1 cellular context compared by ENCODE assay signal in genomic region chr10:48658243-48658888, GRCh38.
TF ChIP-seq lines count a peak whose summit lies in the region.

No MANE protein-coding gene starts in this region.

TF ChIP-seq in K562, 482 proteins besides CTCF, POLR2A, EP300 and RAD21 (continued from another document):
- TF ChIP-seq ZBTB11 (CRISPR knock-in tag; IDR thresholded peaks at IDR 0.05), result no peak
- TF ChIP-seq SP1 (CRISPR knock-in tag; IDR thresholded peaks at IDR 0.05), result no peak
- TF ChIP-seq PHTF2 (CRISPR knock-in tag; IDR thresholded peaks at IDR 0.05), result no peak
- TF ChIP-seq, protein P1, sequence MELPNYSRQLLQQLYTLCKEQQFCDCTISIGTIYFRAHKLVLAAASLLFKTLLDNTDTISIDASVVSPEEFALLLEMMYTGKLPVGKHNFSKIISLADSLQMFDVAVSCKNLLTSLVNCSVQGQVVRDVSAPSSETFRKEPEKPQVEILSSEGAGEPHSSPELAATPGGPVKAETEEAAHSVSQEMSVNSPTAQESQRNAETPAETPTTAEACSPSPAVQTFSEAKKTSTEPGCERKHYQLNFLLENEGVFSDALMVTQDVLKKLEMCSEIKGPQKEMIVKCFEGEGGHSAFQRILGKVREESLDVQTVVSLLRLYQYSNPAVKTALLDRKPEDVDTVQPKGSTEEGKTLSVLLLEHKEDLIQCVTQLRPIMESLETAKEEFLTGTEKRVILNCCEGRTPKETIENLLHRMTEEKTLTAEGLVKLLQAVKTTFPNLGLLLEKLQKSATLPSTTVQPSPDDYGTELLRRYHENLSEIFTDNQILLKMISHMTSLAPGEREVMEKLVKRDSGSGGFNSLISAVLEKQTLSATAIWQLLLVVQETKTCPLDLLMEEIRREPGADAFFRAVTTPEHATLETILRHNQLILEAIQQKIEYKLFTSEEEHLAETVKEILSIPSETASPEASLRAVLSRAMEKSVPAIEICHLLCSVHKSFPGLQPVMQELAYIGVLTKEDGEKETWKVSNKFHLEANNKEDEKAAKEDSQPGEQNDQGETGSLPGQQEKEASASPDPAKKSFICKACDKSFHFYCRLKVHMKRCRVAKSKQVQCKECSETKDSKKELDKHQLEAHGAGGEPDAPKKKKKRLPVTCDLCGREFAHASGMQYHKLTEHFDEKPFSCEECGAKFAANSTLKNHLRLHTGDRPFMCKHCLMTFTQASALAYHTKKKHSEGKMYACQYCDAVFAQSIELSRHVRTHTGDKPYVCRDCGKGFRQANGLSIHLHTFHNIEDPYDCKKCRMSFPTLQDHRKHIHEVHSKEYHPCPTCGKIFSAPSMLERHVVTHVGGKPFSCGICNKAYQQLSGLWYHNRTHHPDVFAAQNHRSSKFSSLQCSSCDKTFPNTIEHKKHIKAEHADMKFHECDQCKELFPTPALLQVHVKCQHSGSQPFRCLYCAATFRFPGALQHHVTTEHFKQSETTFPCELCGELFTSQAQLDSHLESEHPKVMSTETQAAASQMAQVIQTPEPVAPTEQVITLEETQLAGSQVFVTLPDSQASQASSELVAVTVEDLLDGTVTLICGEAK (IDR thresholded peaks at IDR 0.05), result no peak
- TF ChIP-seq, protein P1 (CRISPR knock-in tag; IDR thresholded peaks at IDR 0.05), result no peak
TF ChIP-seq in K562: peak in this region for 19.
